Comparison of ENCODE assay signal across 19 cellular contexts in the genomic region with DNA sequence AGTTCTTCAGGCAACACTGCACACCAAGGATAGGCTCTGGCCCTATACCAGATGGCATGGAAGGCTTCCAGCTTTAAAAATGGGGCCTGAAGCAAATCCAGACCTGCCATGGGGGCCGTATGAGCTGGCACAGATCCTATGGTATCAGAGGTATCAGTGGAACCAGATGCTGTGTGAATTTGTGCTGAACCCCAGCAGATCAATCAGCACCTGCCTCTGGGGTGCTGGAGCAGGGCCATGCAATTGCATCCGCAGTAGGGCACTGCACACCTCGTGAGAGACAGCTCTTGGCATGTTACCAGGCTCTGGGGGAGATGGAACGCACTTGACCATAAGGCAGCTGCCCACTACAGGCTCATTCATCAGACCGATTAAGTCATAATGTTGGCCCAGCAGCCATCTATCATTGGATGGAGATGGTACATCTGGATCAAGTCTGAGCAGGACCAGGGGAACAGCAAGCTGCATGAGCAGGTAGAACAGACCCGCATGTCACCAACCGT.
DNase-seq lines count a peak whose midpoint lies in the region; ATAC-seq and TF ChIP-seq lines count a peak whose summit lies in the region.
"Had no signal": no experiment of that assay in that cellular context is flagged by ENCODE, and none has a peak within 500 bp of the region (broad histone marks: within the 10 kb centered on the region; RNA-seq: fewer than 3 reads in every experiment).

No MANE protein-coding gene starts in this region.

- H3K4me1 Mint-ChIP-seq in activated T-cell treated with anti-CD3 and anti-CD28 coated beads, Interleukin-2, amount 50 U/mL, for 72 hours (ENCODE audit: low read depth) = peaks cover 11% of the 10 kb centered on the region
- H3K4me1 Mint-ChIP-seq: B cell, T-cell had no signal

- DNase-seq in NCI-H2196 (lab: John Stamatoyannopoulos, UW; ENCODE audit: unreplicated experiment) (peak; percentile 54), NCI-H2196 treated with DMSO at 0.1 percent for 48 hours (lab: John Stamatoyannopoulos, UW; ENCODE audit: unreplicated experiment) (no peak), NCI-H2029 treated with DMSO at 0.1 percent for 48 hours (lab: John Stamatoyannopoulos, UW) (peak; percentile 94), NCI-H69 (lab: John Stamatoyannopoulos, UW) (peak; percentile 9), omental fat pad (ENCODE audit: low spot score) (no peak), DMS153 treated with DMSO at 0.1 percent for 48 hours (lab: John Stamatoyannopoulos, UW; ENCODE audit: unreplicated experiment) (no peak)
- no peak for DNase-seq in activated T-cell treated with anti-CD3 and anti-CD28 coated beads, Interleukin-2, amount 50 U/mL, for 72 hours
- DNase-seq: CD4-positive, alpha-beta T cell; H7; IMR-90; Karpas-422; MG63; NCI-H510A; SK-N-SH; T-cell had no signal

- no peak overlapping the region for H3K4me3 Mint-ChIP-seq in activated T-cell treated with anti-CD3 and anti-CD28 coated beads, Interleukin-2, amount 50 U/mL, for 72 hours
- H3K4me3 Mint-ChIP-seq: B cell; CD4-positive, alpha-beta T cell; T-cell had no signal

- ATAC-seq in omental fat pad (ENCODE audit: low FRiP score) (peak; percentile 64), HG03025 (IDR thresholded peaks at IDR 0.05; ENCODE audit: low FRiP score, unreplicated experiment) (no peak)
- no peak for ATAC-seq in activated T-cell treated with anti-CD3 and anti-CD28 coated beads, Interleukin-2, amount 50 U/mL, for 72 hours (replicated peaks in 1 of 2)
- ATAC-seq: Panc1, Right ventricle myocardium inferior, T-cell had no signal

- H3K36me3 Mint-ChIP-seq in activated T-cell treated with anti-CD3 and anti-CD28 coated beads, Interleukin-2, amount 50 U/mL, for 72 hours (ENCODE audit: insufficient read depth in 2 of 2) = peaks cover 2% of the 10 kb centered on the region in 2 donors
- H3K36me3 Mint-ChIP-seq: T-cell had no signal

- H3K9me3 Mint-ChIP-seq in activated T-cell treated with anti-CD3 and anti-CD28 coated beads, Interleukin-2, amount 50 U/mL, for 72 hours = peaks cover 1 to 4% of the 10 kb centered on the region in 2 donors

- H3K27me3 Mint-ChIP-seq in activated T-cell treated with anti-CD3 and anti-CD28 coated beads, Interleukin-2, amount 50 U/mL, for 72 hours (ENCODE audit: low read depth) = peaks cover 68% of the 10 kb centered on the region

- no peak overlapping the region for H3K27ac Mint-ChIP-seq in activated T-cell treated with anti-CD3 and anti-CD28 coated beads, Interleukin-2, amount 50 U/mL, for 72 hours
- H3K27ac Mint-ChIP-seq: B cell; CD4-positive, alpha-beta T cell; T-cell had no signal

- TF ChIP-seq CTCF in omental fat pad (IDR thresholded peaks at IDR 0.05) = no peak

Comparison
In these comparisons a context has a peak if more than half of its experiments do, and no peak if none do; other contexts are left out.
1. DNase-seq: peak in NCI-H2196 (single experiment), NCI-H2029 treated with DMSO at 0.1 percent for 48 hours (single experiment) and NCI-H69 (single experiment); none in NCI-H2196 treated with DMSO at 0.1 percent for 48 hours (single experiment), omental fat pad (single experiment), DMS153 treated with DMSO at 0.1 percent for 48 hours (single experiment) and activated T-cell treated with anti-CD3 and anti-CD28 coated beads, Interleukin-2, amount 50 U/mL, for 72 hours (0 of 2).